ENCODE assay signal across 11 cellular contexts in the genomic region with DNA sequence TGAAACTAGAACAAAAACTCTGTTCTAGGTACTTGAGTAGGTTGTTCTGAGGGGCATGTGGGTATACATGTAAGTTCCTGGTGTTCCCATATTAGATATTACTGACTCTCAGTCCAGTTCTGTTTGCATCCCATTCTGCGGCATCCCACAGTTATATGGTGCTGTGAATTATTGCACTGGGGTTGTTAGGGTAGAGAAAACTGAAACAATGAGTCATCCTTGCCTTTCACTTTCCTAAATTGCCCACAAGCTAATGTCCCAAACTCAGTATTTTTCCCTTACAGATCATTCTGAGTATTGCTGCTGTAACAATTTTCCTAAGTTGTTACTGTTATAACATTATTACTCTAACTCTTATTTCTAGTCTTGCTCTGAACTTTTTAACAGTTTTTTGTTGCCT. TPM values are rescaled to one million over a fixed set of nuclear protein-coding genes. Genes with fewer than 3 reads are reported as not detected.
DNase-seq lines count a peak whose midpoint lies in the region; ATAC-seq and FAIRE-seq lines count a peak whose summit lies in the region.
"Had no signal": no experiment of that assay in that cellular context is flagged by ENCODE, and none has a peak within 500 bp of the region (broad histone marks: within the 10 kb centered on the region; RNA-seq: fewer than 3 reads in every experiment).

No MANE protein-coding gene starts in this region.

- ATAC-seq in CD4-positive, CD25-positive, alpha-beta regulatory T cell (ENCODE audit: low read depth in 2 of 2) = no peak
- peak; percentile 24 for ATAC-seq in GM18909 (IDR thresholded peaks at IDR 0.05; ENCODE audit: poor library complexity, unreplicated experiment)
- ATAC-seq in HG03097 (IDR thresholded peaks at IDR 0.05; ENCODE audit: low FRiP score, unreplicated experiment) = peak; percentile 30
- ATAC-seq in activated naive CD8-positive, alpha-beta T cell treated with anti-CD3 and anti-CD28 coated beads, Interleukin-2, amount 50 U/mL, for 24 hours = peak; percentile 41
- ATAC-seq: natural killer cell treated with Interleukin-12 subunit alpha and Interleukin-12 subunit beta and Interleukin-15 and Interleukin-18, amount 100 ng/mL, for 72 hours had no signal

- H3K9me3 ChIP-seq in CD4-positive, CD25-positive, alpha-beta regulatory T cell (ENCODE audit: control insufficient read depth in 2 of 2, low read length in 2 of 2) = no peaks in the 10 kb centered on the region

- H3K36me3 ChIP-seq in CD4-positive, CD25-positive, alpha-beta regulatory T cell (ENCODE audit: control insufficient read depth, insufficient read depth, low read length) = peaks cover 18% of the 10 kb centered on the region

- peaks cover 6% of the 10 kb centered on the region for H3K27me3 Mint-ChIP-seq in CD4-positive, CD25-positive, alpha-beta regulatory T cell
- no peaks in the 10 kb centered on the region for H3K27me3 Mint-ChIP-seq in activated naive CD8-positive, alpha-beta T cell treated with anti-CD3 and anti-CD28 coated beads, Interleukin-2, amount 50 U/mL, for 24 hours
- H3K27me3 Mint-ChIP-seq: natural killer cell treated with Interleukin-12 subunit alpha and Interleukin-12 subunit beta and Interleukin-15 and Interleukin-18, amount 100 ng/mL, for 72 hours had no signal

- no peaks in the 10 kb centered on the region for H3K27me3 ChIP-seq in CD4-positive, CD25-positive, alpha-beta regulatory T cell (ENCODE audit: control insufficient read depth, insufficient read depth, low read length)

- no peak overlapping the region for H3K27ac Mint-ChIP-seq in CD4-positive, CD25-positive, alpha-beta regulatory T cell
- H3K27ac Mint-ChIP-seq in activated naive CD8-positive, alpha-beta T cell treated with anti-CD3 and anti-CD28 coated beads, Interleukin-2, amount 50 U/mL, for 24 hours = no peak overlapping the region
- H3K27ac Mint-ChIP-seq: natural killer cell treated with Interleukin-12 subunit alpha and Interleukin-12 subunit beta and Interleukin-15 and Interleukin-18, amount 100 ng/mL, for 72 hours had no signal

- H3K4me3 Mint-ChIP-seq in CD4-positive, CD25-positive, alpha-beta regulatory T cell = no peak overlapping the region
- no peak overlapping the region for H3K4me3 Mint-ChIP-seq in activated naive CD8-positive, alpha-beta T cell treated with anti-CD3 and anti-CD28 coated beads, Interleukin-2, amount 50 U/mL, for 24 hours
- H3K4me3 Mint-ChIP-seq: natural killer cell treated with Interleukin-12 subunit alpha and Interleukin-12 subunit beta and Interleukin-15 and Interleukin-18, amount 100 ng/mL, for 72 hours had no signal

- no peak for DNase-seq in CD4-positive, CD25-positive, alpha-beta regulatory T cell
- peak; percentile 25 for DNase-seq in activated naive CD8-positive, alpha-beta T cell treated with anti-CD3 and anti-CD28 coated beads, Interleukin-2, amount 50 U/mL, for 24 hours
- DNase-seq in NCI-H526 (lab: John Stamatoyannopoulos, UW) = no peak
- no peak for DNase-seq in activated gamma-delta T cell treated with Interleukin-2 at 50 U/mL for 16 hours
- DNase-seq in RCC 7860 (ENCODE audit: low spot score) = no peak
- DNase-seq in DMS114 treated with DMSO at 0.1 percent for 48 hours (lab: John Stamatoyannopoulos, UW; ENCODE audit: unreplicated experiment) = no peak
- DNase-seq: NCI-H1092 had no signal

- peaks cover 36% of the 10 kb centered on the region for H3K4me1 ChIP-seq in CD4-positive, CD25-positive, alpha-beta regulatory T cell (ENCODE audit: control insufficient read depth, insufficient read depth, low read length, poor library complexity, severe bottlenecking)

- peak overlapping the region; percentile 2 for H3K4me3 ChIP-seq in CD4-positive, CD25-positive, alpha-beta regulatory T cell (ENCODE audit: low read depth, low read length)

- no peak for FAIRE-seq in RCC 7860 (lab: Jason Lieb, UNC)

- H3K36me3 Mint-ChIP-seq in CD4-positive, CD25-positive, alpha-beta regulatory T cell = peaks cover 8% of the 10 kb centered on the region
- peaks cover 43% of the 10 kb centered on the region for H3K36me3 Mint-ChIP-seq in activated naive CD8-positive, alpha-beta T cell treated with anti-CD3 and anti-CD28 coated beads, Interleukin-2, amount 50 U/mL, for 24 hours (ENCODE audit: low read depth)

- no peaks in the 10 kb centered on the region for H3K9me3 Mint-ChIP-seq in CD4-positive, CD25-positive, alpha-beta regulatory T cell
- no peaks in the 10 kb centered on the region for H3K9me3 Mint-ChIP-seq in activated naive CD8-positive, alpha-beta T cell treated with anti-CD3 and anti-CD28 coated beads, Interleukin-2, amount 50 U/mL, for 24 hours
- H3K9me3 Mint-ChIP-seq: natural killer cell treated with Interleukin-12 subunit alpha and Interleukin-12 subunit beta and Interleukin-15 and Interleukin-18, amount 100 ng/mL, for 72 hours had no signal

- H3K4me1 Mint-ChIP-seq in CD4-positive, CD25-positive, alpha-beta regulatory T cell = peaks cover 19 to 36% (median 22%) of the 10 kb centered on the region in 4 donors
- H3K4me1 Mint-ChIP-seq in activated naive CD8-positive, alpha-beta T cell treated with anti-CD3 and anti-CD28 coated beads, Interleukin-2, amount 50 U/mL, for 24 hours = peaks cover 13% of the 10 kb centered on the region

- H3K27ac ChIP-seq in CD4-positive, CD25-positive, alpha-beta regulatory T cell (ENCODE audit: insufficient read depth, low read length, poor library complexity, severe bottlenecking) = no peak overlapping the region
- H3K27ac ChIP-seq: VCaP had no signal

RNA-seq across cellular contexts. Expression of gene WDR75, which starts 3.0 kb away (rescaled TPM):
- total RNA-seq in CD4-positive, CD25-positive, alpha-beta regulatory T cell = 45.6 TPM
- polyA plus RNA-seq in CD4-positive, CD25-positive, alpha-beta regulatory T cell = 10 to 100 TPM; 11.6 to 18.6 (median 14.6) TPM

Comparison
In these comparisons a context has a peak if more than half of its experiments do, and no peak if none do; other contexts are left out.
1. ATAC-seq: peak in GM18909 (single experiment), HG03097 (single experiment) and activated naive CD8-positive, alpha-beta T cell treated with anti-CD3 and anti-CD28 coated beads, Interleukin-2, amount 50 U/mL, for 24 hours (single experiment); none in CD4-positive, CD25-positive, alpha-beta regulatory T cell (0 of 2).